In genomic region chr1:78843111-78843908, GRCh38 we compare ENCODE assay signal across 1 cellular context.
TF ChIP-seq lines count a peak whose summit lies in the region.

No MANE protein-coding gene starts in this region.

TF ChIP-seq in SK-N-SH treated with all-trans-retinoic acid at 6 μM for 48 hours, 23 proteins besides CTCF, POLR2A, EP300 and RAD21 (continued from another document):
- TF ChIP-seq PATZ1 (CRISPR knock-in tag; IDR thresholded peaks at IDR 0.05; ENCODE audit: borderline replicate concordance) (no peak), PPARA (CRISPR knock-in tag; IDR thresholded peaks at IDR 0.05; ENCODE audit: borderline replicate concordance) (no peak), CREB5 (CRISPR knock-in tag; IDR thresholded peaks at IDR 0.05; ENCODE audit: low read depth) (no peak), TCF4 (CRISPR knock-in tag; IDR thresholded peaks at IDR 0.05; ENCODE audit: borderline replicate concordance) (no peak), ZC3H10 (CRISPR knock-in tag; IDR thresholded peaks at IDR 0.05) (no peak), ZNF565 (CRISPR knock-in tag; conservative IDR thresholded peaks at IDR 0.05; ENCODE audit: low read depth) (no peak), OSR1 (CRISPR knock-in tag; IDR thresholded peaks at IDR 0.05) (no peak), GLIS3 (CRISPR knock-in tag; IDR thresholded peaks at IDR 0.05) (no peak)
- TF ChIP-seq, protein P1, sequence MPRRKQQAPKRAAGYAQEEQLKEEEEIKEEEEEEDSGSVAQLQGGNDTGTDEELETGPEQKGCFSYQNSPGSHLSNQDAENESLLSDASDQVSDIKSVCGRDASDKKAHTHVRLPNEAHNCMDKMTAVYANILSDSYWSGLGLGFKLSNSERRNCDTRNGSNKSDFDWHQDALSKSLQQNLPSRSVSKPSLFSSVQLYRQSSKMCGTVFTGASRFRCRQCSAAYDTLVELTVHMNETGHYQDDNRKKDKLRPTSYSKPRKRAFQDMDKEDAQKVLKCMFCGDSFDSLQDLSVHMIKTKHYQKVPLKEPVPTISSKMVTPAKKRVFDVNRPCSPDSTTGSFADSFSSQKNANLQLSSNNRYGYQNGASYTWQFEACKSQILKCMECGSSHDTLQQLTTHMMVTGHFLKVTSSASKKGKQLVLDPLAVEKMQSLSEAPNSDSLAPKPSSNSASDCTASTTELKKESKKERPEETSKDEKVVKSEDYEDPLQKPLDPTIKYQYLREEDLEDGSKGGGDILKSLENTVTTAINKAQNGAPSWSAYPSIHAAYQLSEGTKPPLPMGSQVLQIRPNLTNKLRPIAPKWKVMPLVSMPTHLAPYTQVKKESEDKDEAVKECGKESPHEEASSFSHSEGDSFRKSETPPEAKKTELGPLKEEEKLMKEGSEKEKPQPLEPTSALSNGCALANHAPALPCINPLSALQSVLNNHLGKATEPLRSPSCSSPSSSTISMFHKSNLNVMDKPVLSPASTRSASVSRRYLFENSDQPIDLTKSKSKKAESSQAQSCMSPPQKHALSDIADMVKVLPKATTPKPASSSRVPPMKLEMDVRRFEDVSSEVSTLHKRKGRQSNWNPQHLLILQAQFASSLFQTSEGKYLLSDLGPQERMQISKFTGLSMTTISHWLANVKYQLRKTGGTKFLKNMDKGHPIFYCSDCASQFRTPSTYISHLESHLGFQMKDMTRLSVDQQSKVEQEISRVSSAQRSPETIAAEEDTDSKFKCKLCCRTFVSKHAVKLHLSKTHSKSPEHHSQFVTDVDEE (CRISPR knock-in tag; IDR thresholded peaks at IDR 0.05): no peak
